19 cellular contexts compared by ENCODE assay signal in the genomic region with DNA sequence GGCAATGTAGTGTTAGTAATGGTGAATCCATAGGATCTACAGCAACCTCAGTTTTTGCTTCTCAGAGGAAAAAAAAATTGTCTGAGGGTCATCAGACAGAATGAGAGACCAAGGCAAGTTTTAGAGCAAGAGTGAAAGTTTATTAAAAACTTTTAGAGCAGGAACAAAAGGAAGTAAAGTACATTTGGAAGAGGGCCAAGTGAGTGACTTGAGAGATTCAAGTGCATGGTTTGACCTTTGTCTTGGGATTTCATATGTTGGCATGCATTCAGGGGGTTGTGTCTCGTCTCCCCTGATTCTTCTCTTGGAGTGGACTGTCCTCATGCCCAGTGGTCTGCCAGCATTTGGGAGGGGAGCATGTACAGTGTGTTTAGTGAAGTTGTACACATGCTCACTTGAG.
DNase-seq lines count a peak whose midpoint lies in the region; ATAC-seq and TF ChIP-seq lines count a peak whose summit lies in the region.
"Had no signal": no experiment of that assay in that cellular context is flagged by ENCODE, and none has a peak within 500 bp of the region (broad histone marks: within the 10 kb centered on the region; RNA-seq: fewer than 3 reads in every experiment).

No MANE protein-coding gene starts in this region.

- H3K36me3 Mint-ChIP-seq in T-helper 17 cell (ENCODE audit: low read depth) (no peaks in the 10 kb centered on the region), mesothelial cell of epicardium (peaks cover 6% of the 10 kb centered on the region)

- no peak for ATAC-seq in T-helper 17 cell
- ATAC-seq: activated naive CD4-positive, alpha-beta T cell treated with anti-CD3 and anti-CD28 coated beads, Interleukin-2, amount 50 U/mL, for 72 hours; activated T-cell treated with anti-CD3 and anti-CD28 coated beads, Interleukin-2, amount 50 U/mL, for 72 hours had no signal

- DNase-seq in HT-29 (ENCODE audit: low spot score) = peak; percentile 58
- DNase-seq in T-helper 17 cell = no peak
- no peak for DNase-seq in mesothelial cell of epicardium (ENCODE audit: low spot score in 2 of 2, unreplicated experiment in 2 of 2)
- DNase-seq in transverse colon = no peak
- no peak for DNase-seq in COR-L47 (lab: John Stamatoyannopoulos, UW)
- no peak for DNase-seq in HK-2 (ENCODE audit: unreplicated experiment)
- no peak for DNase-seq in SW 1271 (lab: John Stamatoyannopoulos, UW)
- DNase-seq: activated B cell treated with CpG ODN at 0.5 μM for 24 hours; activated T-cell treated with anti-CD3 and anti-CD28 coated beads, Interleukin-2, amount 50 U/mL, for 72 hours; HFFc6; left ventricle myocardium inferior; NCI-H1436 treated with DMSO at 0.1 percent for 48 hours; NCI-H345; NK-92 treated with Interleukin-12 subunit alpha and Interleukin-12 subunit beta, amount 100 ng/mL, for 24 hours; SIG-M5; T-helper 2 cell; testis had no signal

- H3K4me3 ChIP-seq in transverse colon = no peak overlapping the region
- H3K4me3 ChIP-seq: coronary artery, left ventricle myocardium inferior, testis had no signal

- in situ Hi-C loops in transverse colon (cut with MboI; ENCODE audit: low pct_ligation_motif_present in 1 of 4, low pct_unique_long_range_greater_than_20kb in 1 of 4, low sequenced_read_pairs in 3 of 4) = no loop called here

- WGBS in transverse colon (ENCODE audit: low coverage in 1 of 2), 2 donors = 33% methylated on average over 1 of the region's 1 CpG; no CpG with 5 or more reads in 1 of the 2 donors

- TF ChIP-seq CTCF in mesothelial cell of epicardium (IDR thresholded peaks at IDR 0.05; ENCODE audit: unreplicated experiment) (no peak), transverse colon (IDR thresholded peaks at IDR 0.05) (no peak)

- no peak for TF ChIP-seq POLR2A in transverse colon (IDR thresholded peaks at IDR 0.05)

- TF ChIP-seq EP300 in transverse colon (IDR thresholded peaks at IDR 0.05; ENCODE audit: low read depth) = no peak

- H3K4me3 Mint-ChIP-seq in T-helper 17 cell (no peak overlapping the region), mesothelial cell of epicardium (no peak overlapping the region)
- H3K4me3 Mint-ChIP-seq: activated B cell treated with CpG ODN at 0.5 μM for 24 hours; activated T-cell treated with anti-CD3 and anti-CD28 coated beads, Interleukin-2, amount 50 U/mL, for 72 hours; HFFc6 had no signal

- H3K27me3 Mint-ChIP-seq in T-helper 17 cell (no peaks in the 10 kb centered on the region), mesothelial cell of epicardium (ENCODE audit: low read depth) (no peaks in the 10 kb centered on the region)
- H3K27me3 Mint-ChIP-seq: activated B cell treated with CpG ODN at 0.5 μM for 24 hours had no signal

- H3K9me3 ChIP-seq in T-helper 17 cell (ENCODE audit: control insufficient read depth, low read length, poor library complexity, severe bottlenecking) (no peaks in the 10 kb centered on the region), transverse colon (no peaks in the 10 kb centered on the region)
- H3K9me3 ChIP-seq: left ventricle myocardium inferior, testis had no signal

- no peaks in the 10 kb centered on the region for H3K27me3 ChIP-seq in transverse colon
- H3K27me3 ChIP-seq: testis had no signal

- peak overlapping the region; percentile 54 for H3K27ac Mint-ChIP-seq in T-helper 17 cell
- H3K27ac Mint-ChIP-seq in mesothelial cell of epicardium = peak overlapping the region; percentile 49
- H3K27ac Mint-ChIP-seq: activated B cell treated with CpG ODN at 0.5 μM for 24 hours; activated naive CD4-positive, alpha-beta T cell treated with anti-CD3 and anti-CD28 coated beads, Interleukin-2, amount 50 U/mL, for 72 hours; activated T-cell treated with anti-CD3 and anti-CD28 coated beads, Interleukin-2, amount 50 U/mL, for 72 hours; HFFc6 had no signal

- peaks cover 28% of the 10 kb centered on the region for H3K4me1 Mint-ChIP-seq in T-helper 17 cell
- peaks cover 71% of the 10 kb centered on the region for H3K4me1 Mint-ChIP-seq in mesothelial cell of epicardium

- H3K27ac ChIP-seq in transverse colon = peak overlapping the region; percentile 27 to 81 (median 68)
- H3K27ac ChIP-seq: coronary artery, testis had no signal

- H3K9me3 Mint-ChIP-seq in mesothelial cell of epicardium = peaks cover 9% of the 10 kb centered on the region
- H3K9me3 Mint-ChIP-seq: activated B cell treated with CpG ODN at 0.5 μM for 24 hours, HFFc6 had no signal

- intact Hi-C loops in transverse colon (cut with DNase I; ENCODE audit: low total_unique reads) = no loop called here

- peaks cover 49 to 77% (median 63%) of the 10 kb centered on the region in 4 donors for H3K4me1 ChIP-seq in transverse colon

- no peaks in the 10 kb centered on the region for H3K36me3 ChIP-seq in transverse colon
- H3K36me3 ChIP-seq: left ventricle myocardium inferior had no signal
